Comparison of ENCODE assay signal across 8 cellular contexts in the genomic region with DNA sequence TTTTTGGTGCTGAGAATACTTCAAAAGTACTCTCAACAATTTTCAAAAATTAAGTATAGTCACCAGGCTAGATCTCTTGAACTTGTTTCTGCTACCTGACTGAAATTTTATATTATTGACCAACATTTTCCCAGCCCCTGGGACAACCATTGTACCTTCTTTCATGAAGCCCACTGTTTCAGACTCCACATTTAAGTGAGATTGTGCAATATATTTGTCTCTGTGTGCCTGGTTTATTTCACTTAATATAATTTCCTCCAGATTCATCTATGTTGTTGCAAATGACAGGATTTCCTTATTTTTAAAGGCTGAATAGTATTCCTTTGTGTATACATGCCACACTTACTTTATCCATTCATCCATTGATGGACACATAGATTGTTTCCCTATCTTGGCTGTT.
"Had no signal": no experiment of that assay in that cellular context is flagged by ENCODE, and none has a peak within 500 bp of the region (broad histone marks: within the 10 kb centered on the region; RNA-seq: fewer than 3 reads in every experiment).

No MANE protein-coding gene starts in this region.

- FAIRE-seq: HTR-8/SVneo had no signal

- H3K9ac ChIP-seq: KMS-11 had no signal

- H3K27ac Mint-ChIP-seq: IgD-negative memory B cell had no signal

- DNase-seq: Karpas-422, Kasumi-1, KBM-7, KG1 had no signal

- H3K4me1 Mint-ChIP-seq: IgD-negative memory B cell had no signal

- H3K27me3 Mint-ChIP-seq: IgD-negative memory B cell had no signal

- H3K27ac ChIP-seq: HL-60, KMS-11 had no signal

- H3K4me3 Mint-ChIP-seq: IgD-negative memory B cell had no signal

- H3K4me2 ChIP-seq: KMS-11 had no signal
